In genomic region chr22:27113211-27114030, GRCh38 we compare ENCODE assay signal across 8 cellular contexts.
A peak's percentile ranks its signal among the peaks of the same experiment; 100 is the strongest.
DNase-seq lines count a peak whose midpoint lies in the region; ATAC-seq and TF ChIP-seq lines count a peak whose summit lies in the region.

No MANE protein-coding gene starts in this region.

- DNase-seq in A172 (ENCODE audit: low spot score) (peak; percentile 94), KBM-7 (peak; percentile 39), cardiac fibroblast (ENCODE audit: low read depth in 2 of 2) (peak; percentile 93 to 94), medulla oblongata (ENCODE audit: extremely low spot score) (peak; percentile 88), NCI-H2029 treated with DMSO at 0.1 percent for 48 hours (lab: John Stamatoyannopoulos, UW) (no peak), GM20000 (ENCODE audit: low spot score) (no peak), T-helper 2 cell (no peak)

- in situ Hi-C loops in KBM-7 (cut with MboI; ENCODE audit: low pct_unique_long_range_greater_than_20kb, low sequenced_read_pairs), result no loop called here

- ATAC-seq in HG03039 (IDR thresholded peaks at IDR 0.05; ENCODE audit: unreplicated experiment), result no peak

- TF ChIP-seq CTCF in cardiac fibroblast (IDR thresholded peaks at IDR 0.05; ENCODE audit: low read depth, low read length) (peak; percentile 7), GM20000 (IDR thresholded peaks at IDR 0.05; ENCODE audit: extremely low read depth, missing control alignments) (no peak)

- no peak overlapping the region for H3K4me3 ChIP-seq in cardiac fibroblast (replicated peaks in 1 of 2; ENCODE audit: low read depth in 2 of 2, low read length in 2 of 2)

Comparison
In these comparisons a context has a peak if more than half of its experiments do, and no peak if none do; other contexts are left out.
1. DNase-seq: peak in A172 (single experiment), KBM-7 (single experiment), cardiac fibroblast (2 of 2) and medulla oblongata (single experiment); none in NCI-H2029 treated with DMSO at 0.1 percent for 48 hours (single experiment), GM20000 (single experiment) and T-helper 2 cell (0 of 5).